Comparison of ENCODE assay signal across 24 cellular contexts in genomic region chr22:43312608-43313007, GRCh38. TPM values are rescaled to one million over a fixed set of nuclear protein-coding genes. Genes with fewer than 3 reads are reported as not detected.
DNase-seq lines count a peak whose midpoint lies in the region; ATAC-seq and TF ChIP-seq lines count a peak whose summit lies in the region.
"Had no signal": no experiment of that assay in that cellular context is flagged by ENCODE, and none has a peak within 500 bp of the region (broad histone marks: within the 10 kb centered on the region; RNA-seq: fewer than 3 reads in every experiment).

No MANE protein-coding gene starts in this region.

- H2AK5ac ChIP-seq in neuronal stem cell (ENCODE audit: low read depth, low read length) = no peak overlapping the region

- BruUV-seq in A673 (replicated peaks; lab: Mats Ljungman, UMichigan) = no TSS peak

- no peak overlapping the region for H4K91ac ChIP-seq in neuronal stem cell (ENCODE audit: low read depth, low read length, poor library complexity)

- H3K9me3 ChIP-seq in right atrium auricular region (no peaks in the 10 kb centered on the region), heart left ventricle (no peaks in the 10 kb centered on the region), neuronal stem cell (replicated peaks in 1 of 2; ENCODE audit: control insufficient read depth in 2 of 2, insufficient read depth in 1 of 2, low read depth in 1 of 2, low read length in 2 of 2) (no peaks in the 10 kb centered on the region), A673 (ENCODE audit: low read depth, low read length, poor library complexity, severe bottlenecking) (no peaks in the 10 kb centered on the region)
- H3K9me3 ChIP-seq: Caco-2, SJSA1 had no signal

- H3K36me3 ChIP-seq in right atrium auricular region (no peaks in the 10 kb centered on the region), heart left ventricle (no peaks in the 10 kb centered on the region), neuronal stem cell (replicated peaks in 1 of 2; ENCODE audit: control insufficient read depth in 2 of 2, insufficient read depth in 2 of 2, low read length in 2 of 2) (peaks cover 0 to 13% of the 10 kb centered on the region in 2 donors), A673 (ENCODE audit: insufficient read depth, low read length, poor library complexity, severe bottlenecking) (no peaks in the 10 kb centered on the region)
- H3K36me3 ChIP-seq: SJSA1 had no signal

- peak overlapping the region; percentile 24 for H3K9ac ChIP-seq in neuronal stem cell (ENCODE audit: low read depth, low read length, poor library complexity)

- TF ChIP-seq POLR2A in heart left ventricle (IDR thresholded peaks at IDR 0.05) = no peak

- POLR2A ChIA-PET in A673 (lab: Charles Lee; ENCODE audit: low non-redundant PET) = no interaction called here

- TF ChIP-seq CTCF in right atrium auricular region (IDR thresholded peaks at IDR 0.05) (no peak), heart left ventricle (IDR thresholded peaks at IDR 0.05) (no peak), A673 (conservative IDR thresholded peaks at IDR 0.05; ENCODE audit: low read depth, low read length) (no peak)

- no peak overlapping the region for H3K4ac ChIP-seq in neuronal stem cell (ENCODE audit: low read length)

- no peak overlapping the region for H2AFZ ChIP-seq in neuronal stem cell (ENCODE audit: low read length)

- H3K4me1 ChIP-seq in right atrium auricular region = no peaks in the 10 kb centered on the region
- H3K4me1 ChIP-seq in heart left ventricle = peaks cover 0 to 16% (median 3%) of the 10 kb centered on the region in 12 donors
- peaks cover 0 to 31% of the 10 kb centered on the region in 2 donors for H3K4me1 ChIP-seq in neuronal stem cell (ENCODE audit: control insufficient read depth in 2 of 2, insufficient read depth in 1 of 2, low read depth in 1 of 2, low read length in 2 of 2)
- H3K4me1 ChIP-seq in A673 (ENCODE audit: insufficient read depth, low read length, poor library complexity, severe bottlenecking) = peaks cover 22% of the 10 kb centered on the region
- H3K4me1 ChIP-seq: Caco-2 had no signal

- no peak for DNase-seq in Right ventricle myocardium superior
- no peak for DNase-seq in right atrium auricular region (ENCODE audit: low spot score)
- DNase-seq in heart left ventricle = peak in 4 of 5 donors; percentile 36 to 76 (median 53)
- no peak for DNase-seq in neuronal stem cell (ENCODE audit: low spot score)
- no peak for DNase-seq in NCI-H187 treated with DMSO at 0.1 percent for 48 hours (lab: John Stamatoyannopoulos, UW)
- DNase-seq in A673 (ENCODE audit: low spot score) = no peak
- DNase-seq: C1 segment of cervical spinal cord; Caco-2; CD8-positive, alpha-beta T cell; Karpas-422; NCI-H1092; NCI-H1417 treated with DMSO at 0.1 percent for 48 hours; NCI-H187; NCI-H2107; NCI-H446; NCI-H524 treated with DMSO at 0.1 percent for 48 hours; NCI-H774 had no signal

- CTCF ChIA-PET in A673 (lab: Charles Lee) = no interaction called here

- no peak overlapping the region for H3K14ac ChIP-seq in neuronal stem cell (ENCODE audit: low read length)

- no peak overlapping the region for H2BK120ac ChIP-seq in neuronal stem cell (ENCODE audit: low read depth, low read length)

- 63 to 84% (median 72%) methylated on average over 7 to 10 of the region's 10 CpGs for WGBS in heart left ventricle, 4 donors
- no CpG with 5 or more reads among the region's 10 CpGs for WGBS in neuronal stem cell (ENCODE audit: extremely low coverage in 2 of 2, insufficient read length in 2 of 2, insufficient replicate concordance in 1 of 2), 2 donors

- H3K79me1 ChIP-seq in neuronal stem cell (ENCODE audit: low read depth, low read length) = peaks cover 10% of the 10 kb centered on the region

- H3K4me3 ChIP-seq in right atrium auricular region (no peak overlapping the region), heart left ventricle (no peak overlapping the region), neuronal stem cell (ENCODE audit: low read length in 2 of 2) (no peak overlapping the region), A673 (ENCODE audit: low read depth, low read length, poor library complexity, severe bottlenecking) (no peak overlapping the region)
- H3K4me3 ChIP-seq: GM12878, SJSA1 had no signal

- H3K27me3 ChIP-seq in right atrium auricular region (no peaks in the 10 kb centered on the region), heart left ventricle (peaks cover 0 to 13% (median 0%) of the 10 kb centered on the region in 9 donors), neuronal stem cell (ENCODE audit: control insufficient read depth in 3 of 3, insufficient read depth in 3 of 3, low read depth in 1 of 3, low read length in 3 of 3) (peaks cover 0 to 16% (median 0%) of the 10 kb centered on the region in 3 experiments), A673 (replicated peaks; ENCODE audit: insufficient read depth, low read depth, low read length, poor library complexity) (peaks cover 5% of the 10 kb centered on the region)
- H3K27me3 ChIP-seq: SJSA1 had no signal

- no peak overlapping the region for H2BK5ac ChIP-seq in neuronal stem cell (ENCODE audit: low read length)

- no peak overlapping the region for H2BK12ac ChIP-seq in neuronal stem cell (ENCODE audit: low read length)

- ATAC-seq in Right ventricle myocardium superior (ENCODE audit: poor library complexity) (peak; percentile 45), heart left ventricle (peak; percentile 83 to 95 (median 90)), GM19324 (IDR thresholded peaks at IDR 0.05; ENCODE audit: low FRiP score, unreplicated experiment) (no peak)
- ATAC-seq: CD8-positive, alpha-beta T cell; GM12878; HCT116; HepG2 had no signal

- no peak overlapping the region for H4K8ac ChIP-seq in neuronal stem cell (ENCODE audit: low read depth, low read length)

- intact Hi-C loops in Right ventricle myocardium superior (cut with DNase I) (no loop called here), heart left ventricle (cut with DNase I) (no loop called here), A673 (cut with micrococcal nuclease; ENCODE audit: unreplicated experiment) (no loop called here)

- H3K18ac ChIP-seq in neuronal stem cell (ENCODE audit: low read length) = peak overlapping the region; percentile 53

- peak overlapping the region; percentile 49 for H3K23ac ChIP-seq in neuronal stem cell (ENCODE audit: low read depth, low read length, poor library complexity)

- no peak overlapping the region for H3K4me2 ChIP-seq in neuronal stem cell (ENCODE audit: insufficient read depth, low read length, poor library complexity, severe bottlenecking)

- H2BK15ac ChIP-seq in neuronal stem cell (ENCODE audit: low read length) = no peak overlapping the region

- no peak overlapping the region for H3K27ac ChIP-seq in right atrium auricular region
- peak overlapping the region in 1 of 12 donors; percentile 25 for H3K27ac ChIP-seq in heart left ventricle
- H3K27ac ChIP-seq in neuronal stem cell (replicated peaks; ENCODE audit: low read length) = no peak overlapping the region
- no peak overlapping the region for H3K27ac ChIP-seq in A673 (ENCODE audit: low read depth, low read length, poor library complexity, severe bottlenecking)
- H3K27ac ChIP-seq: SJSA1 had no signal

RNA-seq across cellular contexts. Expression of gene SCUBE1, which starts 30.6 kb away (rescaled TPM):
- 0.24 TPM for total RNA-seq in Right ventricle myocardium superior
- total RNA-seq in right atrium auricular region = under 1 TPM; 0.04 to 0.16 TPM
- total RNA-seq in heart left ventricle = under 1 TPM in 8 of 9 donors, not detected in 1; 0.06 to 0.40 (median 0.31) TPM
- under 1 TPM; 0.04 to 0.06 TPM for polyA plus RNA-seq in heart left ventricle
- polyA plus RNA-seq in neuronal stem cell (2013, experiment 1 of 2) = 51.2 TPM
- 50.9 TPM for polyA plus RNA-seq in neuronal stem cell (2013, experiment 2 of 2)
- 0.24 and 0.42 TPM in 2 replicates for total RNA-seq in A673 (2021)
- total RNA-seq: A172; Caco-2; CD8-positive, alpha-beta T cell; GM12878; SJSA1 had no signal
- polyA plus RNA-seq: AG04450, GM12878 had no signal

Comparison
In these comparisons a context has a peak if more than half of its experiments do, and no peak if none do; other contexts are left out.
1. DNase-seq: peak in heart left ventricle (4 of 5); none in Right ventricle myocardium superior (single experiment), right atrium auricular region (single experiment), neuronal stem cell (single experiment), NCI-H187 treated with DMSO at 0.1 percent for 48 hours (single experiment) and A673 (single experiment).